In the genomic region with DNA sequence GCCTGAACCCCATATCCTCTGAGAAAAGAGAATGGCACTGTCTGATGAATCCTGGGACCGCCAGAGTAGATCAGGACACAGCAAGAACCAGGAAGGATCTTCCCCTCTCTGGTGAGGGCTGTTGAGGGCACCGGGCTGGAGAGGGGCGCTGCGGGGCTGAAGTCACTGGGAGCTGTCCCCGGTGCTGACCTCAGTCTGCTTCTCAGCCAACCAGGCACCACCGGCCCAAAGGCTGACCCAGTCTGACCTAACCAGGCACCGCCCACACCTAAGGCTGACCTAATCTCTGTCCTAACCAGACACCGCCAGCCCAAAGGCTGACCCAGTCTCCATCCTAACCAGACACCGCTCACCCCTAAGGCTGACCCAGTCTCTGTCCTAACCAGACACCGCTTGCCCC, we compare ENCODE assay signal across 10 cellular contexts.
DNase-seq lines count a peak whose midpoint lies in the region; ATAC-seq and TF ChIP-seq lines count a peak whose summit lies in the region.
"Had no signal": no experiment of that assay in that cellular context is flagged by ENCODE, and none has a peak within 500 bp of the region (broad histone marks: within the 10 kb centered on the region; RNA-seq: fewer than 3 reads in every experiment).

No MANE protein-coding gene starts in this region.

- ATAC-seq in left ventricle myocardium superior (peak; percentile 38), Right ventricle myocardium inferior (no peak), left lung (peak; percentile 68), HG03442 (IDR thresholded peaks at IDR 0.05; ENCODE audit: unreplicated experiment) (no peak), GM21528 (IDR thresholded peaks at IDR 0.05; ENCODE audit: low FRiP score, unreplicated experiment) (no peak)

- no peaks in the 10 kb centered on the region for H3K4me1 ChIP-seq in left lung

- no peaks in the 10 kb centered on the region for H3K9me3 ChIP-seq in left lung

- H3K27me3 ChIP-seq in left lung = peaks cover 0 to 60% of the 10 kb centered on the region in 2 donors

- no peak for TF ChIP-seq CTCF in left lung (IDR thresholded peaks at IDR 0.05)

- DNase-seq in left ventricle myocardium superior (no peak), Right ventricle myocardium inferior (ENCODE audit: missing footprints) (no peak), UCSD-AML1 (lab: John Stamatoyannopoulos, UW; ENCODE audit: unreplicated experiment) (peak; percentile 52), left lung (no peak), NOMO-1 treated with DMSO at 0.1 percent for 48 hours (lab: John Stamatoyannopoulos, UW; ENCODE audit: unreplicated experiment) (no peak), NCI-H2171 (lab: John Stamatoyannopoulos, UW) (no peak)
- DNase-seq: activated T-cell treated with anti-CD3 and anti-CD28 coated beads, Interleukin-2, amount 50 U/mL, for 48 hours; central memory CD4-positive, alpha-beta T cell had no signal

- H3K4me3 ChIP-seq in left lung = no peak overlapping the region

- intact Hi-C loops in left ventricle myocardium superior (cut with micrococcal nuclease) = no loop called here
- intact Hi-C loops in Right ventricle myocardium inferior (cut with DNase I) = no loop called here
- intact Hi-C loops in left lung (cut with DNase I) = no loop called here

- H3K36me3 ChIP-seq in left lung = no peaks in the 10 kb centered on the region

- H3K27ac ChIP-seq in left lung = no peak overlapping the region

Comparison
In these comparisons a context has a peak if more than half of its experiments do, and no peak if none do; other contexts are left out.
1. ATAC-seq: peak in left ventricle myocardium superior (single experiment) and left lung (single experiment); none in Right ventricle myocardium inferior (single experiment), HG03442 (single experiment) and GM21528 (single experiment).